8 cellular contexts compared by ENCODE assay signal in genomic region chr1:147225193-147225730, GRCh38. TPM values are rescaled to one million over a fixed set of nuclear protein-coding genes. Genes with fewer than 3 reads are reported as not detected.
A peak's percentile ranks its signal among the peaks of the same experiment; 100 is the strongest.
DNase-seq lines count a peak whose midpoint lies in the region; ATAC-seq, FAIRE-seq and TF ChIP-seq lines count a peak whose summit lies in the region.

TSS of gene FMO5 (minus strand) at chr1:147225339. CDS start at chr1:147225029, 310 bp downstream.

- TF ChIP-seq EP300 in A549 (IDR thresholded peaks at IDR 0.05), result no peak

- H3K9me3 ChIP-seq in A549 (no peaks in the 10 kb centered on the region), RWPE2 (ENCODE audit: severe bottlenecking) (no peaks in the 10 kb centered on the region), cardiac muscle cell (ENCODE audit: low read depth) (no peaks in the 10 kb centered on the region), pancreas (no peaks in the 10 kb centered on the region), upper lobe of right lung (no peaks in the 10 kb centered on the region)

- no peaks in the 10 kb centered on the region for H3K27me3 ChIP-seq in RWPE2 (ENCODE audit: insufficient read depth, poor library complexity, severe bottlenecking)
- peaks cover 2% of the 10 kb centered on the region for H3K27me3 ChIP-seq in cardiac muscle cell
- no peaks in the 10 kb centered on the region for H3K27me3 ChIP-seq in pancreas
- no peaks in the 10 kb centered on the region for H3K27me3 ChIP-seq in upper lobe of right lung

- H3K27ac Mint-ChIP-seq in activated naive CD8-positive, alpha-beta T cell treated with anti-CD3 and anti-CD28 coated beads for 36 hours, result peak within 1 kb of the TSS; percentile 73

- peaks cover 1% of the 10 kb centered on the region for H3K9me3 Mint-ChIP-seq in activated naive CD8-positive, alpha-beta T cell treated with anti-CD3 and anti-CD28 coated beads for 36 hours

- H3K27ac ChIP-seq in A549 (peak within 1 kb of the TSS; percentile 65 to 86), RWPE2 (ENCODE audit: poor library complexity, severe bottlenecking) (no peak within 1 kb of the TSS), cardiac muscle cell (no peak within 1 kb of the TSS), pancreas (peak within 1 kb of the TSS; percentile 69 to 91 (median 80)), upper lobe of right lung (peak within 1 kb of the TSS; percentile 73)

- H3K4me1 ChIP-seq in A549 (no peaks in the 10 kb centered on the region), RWPE2 (ENCODE audit: insufficient read depth, poor library complexity, severe bottlenecking) (no peaks in the 10 kb centered on the region), cardiac muscle cell (ENCODE audit: low read depth) (no peaks in the 10 kb centered on the region), pancreas (peaks cover 0 to 11% (median 7%) of the 10 kb centered on the region in 3 donors), upper lobe of right lung (no peaks in the 10 kb centered on the region)

- H3K36me3 ChIP-seq in RWPE2 (ENCODE audit: low read depth), result no peaks in the 10 kb centered on the region
- H3K36me3 ChIP-seq in cardiac muscle cell, result no peaks in the 10 kb centered on the region
- H3K36me3 ChIP-seq in pancreas, result no peaks in the 10 kb centered on the region
- H3K36me3 ChIP-seq in upper lobe of right lung, result peaks cover 4% of the 10 kb centered on the region

- no peak for TF ChIP-seq POLR2A in A549 (IDR thresholded peaks at IDR 0.05; ENCODE audit: low read length)

- TF ChIP-seq RAD21 in A549 (conservative IDR thresholded peaks at IDR 0.05 in 1 of 2, IDR thresholded peaks at IDR 0.05 in 1 of 2), result 0 out of 5 replicates have a peak, but pooled peaks of 1 of the 2 experiments have one; percentile 1

- H3K4me3 Mint-ChIP-seq in activated naive CD8-positive, alpha-beta T cell treated with anti-CD3 and anti-CD28 coated beads for 36 hours, result peak within 1 kb of the TSS; percentile 86

- peak; percentile 73 to 76 for DNase-seq in A549 (ENCODE audit: low read depth in 1 of 2, low spot score in 1 of 2)
- no peak for DNase-seq in RWPE2 (ENCODE audit: low spot score)
- DNase-seq in activated naive CD8-positive, alpha-beta T cell treated with anti-CD3 and anti-CD28 coated beads for 36 hours, result peak; percentile 38
- peak; percentile 59 to 79 for DNase-seq in cardiac muscle cell (ENCODE audit: low read depth in 1 of 2, low spot score in 1 of 2)
- peak; percentile 58 to 78 (median 64) for DNase-seq in pancreas
- peak; percentile 91 for DNase-seq in upper lobe of right lung

- TF ChIP-seq CTCF in A549 (IDR thresholded peaks at IDR 0.05) (no peak), RWPE2 (IDR thresholded peaks at IDR 0.05; ENCODE audit: poor library complexity, severe bottlenecking) (no peak), cardiac muscle cell (IDR thresholded peaks at IDR 0.05; ENCODE audit: low read depth, low read length) (peak; percentile 12), pancreas (IDR thresholded peaks at IDR 0.05) (peak in 1 of 4 donors; percentile 15), upper lobe of right lung (IDR thresholded peaks at IDR 0.05) (peak; percentile 32)

- intact Hi-C loops in pancreas (cut with DNase I), result no loop called here
- intact Hi-C loops in upper lobe of right lung (cut with DNase I), result no loop called here

- POLR2A ChIA-PET in A549 (lab: Yijun Ruan, JAX), result interaction anchor here (1.0 kb wide), 1 partner anchor 17 kb away, joined by 3 read pairs; the partner anchor contains the start of gene CHD1L

- peaks cover 6% of the 10 kb centered on the region for H3K27me3 Mint-ChIP-seq in activated naive CD8-positive, alpha-beta T cell treated with anti-CD3 and anti-CD28 coated beads for 36 hours

- WGBS in A549 (ENCODE audit: missing lambda C conversion rate), result 2% methylated on average over 17 of the region's 17 CpGs
- WGBS in pancreas, 2 donors, result 1% methylated on average over 17 of the region's 17 CpGs

- CTCF ChIA-PET in A549 (lab: Yijun Ruan, JAX), result interaction anchor here (0.9 to 1.2 kb wide), 4 partner anchors 12 to 53 kb away, joined by 3 to 8 read pairs (median 6); partner anchors contain the start of genes CHD1L and PRKAB2

- H3K4me3 ChIP-seq in A549, result peak within 1 kb of the TSS; percentile 63
- H3K4me3 ChIP-seq in RWPE2 (ENCODE audit: severe bottlenecking), result peak within 1 kb of the TSS; percentile 34
- peak within 1 kb of the TSS; percentile 51 for H3K4me3 ChIP-seq in cardiac muscle cell
- H3K4me3 ChIP-seq in pancreas, result peak within 1 kb of the TSS; percentile 26 to 55 (median 50)
- peak within 1 kb of the TSS; percentile 74 for H3K4me3 ChIP-seq in upper lobe of right lung

- peak within 1 kb of the TSS; percentile 71 for H3K4me2 ChIP-seq in A549

- no peak for FAIRE-seq in A549 (lab: Jason Lieb, UNC)
- no peak for FAIRE-seq in pancreas (lab: Jason Lieb, UNC)

- peak; percentile 99 for ATAC-seq in A549
- ATAC-seq in GM18861 (IDR thresholded peaks at IDR 0.05; ENCODE audit: unreplicated experiment), result peak; percentile 67
- ATAC-seq in HG03432 (IDR thresholded peaks at IDR 0.05; ENCODE audit: unreplicated experiment), result peak; percentile 65
- ATAC-seq in RWPE2 (ENCODE audit: low read depth), result peak; percentile 91
- peak; percentile 87 to 92 (median 90) for ATAC-seq in pancreas
- ATAC-seq in upper lobe of right lung, result peak; percentile 95

- no peaks in the 10 kb centered on the region for H3K36me3 Mint-ChIP-seq in activated naive CD8-positive, alpha-beta T cell treated with anti-CD3 and anti-CD28 coated beads for 36 hours

- H3K4me1 Mint-ChIP-seq in activated naive CD8-positive, alpha-beta T cell treated with anti-CD3 and anti-CD28 coated beads for 36 hours, result peaks cover 14% of the 10 kb centered on the region

TF ChIP-seq in A549, 52 proteins besides CTCF, POLR2A, EP300 and RAD21:
- TF ChIP-seq JUN (IDR thresholded peaks at IDR 0.05), result no peak
- no peak for TF ChIP-seq ZSCAN20 (CRISPR knock-in tag; IDR thresholded peaks at IDR 0.05)
- TF ChIP-seq MAX (IDR thresholded peaks at IDR 0.05), result peak; percentile 49; the same call in 1 of the 2 replicates
- TF ChIP-seq ESRRA (IDR thresholded peaks at IDR 0.05; ENCODE audit: borderline replicate concordance, low read length), result no peak
- TF ChIP-seq ELK1 (IDR thresholded peaks at IDR 0.05; ENCODE audit: low read depth, low read length), result no peak
TF ChIP-seq in A549: peak in this region for 1.

RNA-seq across cellular contexts. Expression of gene FMO5, which starts in this region (rescaled TPM):
- 3.4 and 3.8 TPM in 2 replicates for polyA plus RNA-seq in A549 (2011; rRNA removed)
- 0.08 TPM in 2 replicates for polyA plus RNA-seq in A549 (2012; cell fraction: cytosol; rRNA removed)
- polyA plus RNA-seq in A549 (2012; cell fraction: nucleus; rRNA removed), result 0.10 and 0.13 TPM in 2 replicates
- 0.25 to 0.50 TPM (median 0.37 TPM) in 3 replicates for polyA plus RNA-seq in A549 (2017; fragmentation: RNase III; extraction: RNeasy Plus Mini Kit Qiagen cat#74134 plus additional on column Dnase treatment)
- polyA minus RNA-seq in A549 (2011; rRNA and poly(A)+ RNA removed), result 1.1 TPM in 2 replicates
- total RNA-seq in activated naive CD8-positive, alpha-beta T cell treated with anti-CD3 and anti-CD28 coated beads for 36 hours, result under 1 TPM; 0.22 to 0.31 TPM
- total RNA-seq in cardiac muscle cell, result 0.74 and 1.8 TPM in 2 replicates
- polyA plus RNA-seq in cardiac muscle cell, result 0.75 and 1.3 TPM in 2 replicates
- total RNA-seq in pancreas, result 10 to 100 TPM in 5 of 6 donors, 1 to 10 TPM in 1; 7.5 to 32.5 (median 14.6) TPM
- 10 to 100 TPM; 12.2 to 19.0 TPM for polyA plus RNA-seq in pancreas
- total RNA-seq in upper lobe of right lung, result 95.9 TPM

Comparison
In these comparisons a context has a peak if more than half of its experiments do, and no peak if none do; other contexts are left out.
1. Peak in DNase-seq in activated naive CD8-positive, alpha-beta T cell treated with anti-CD3 and anti-CD28 coated beads for 36 hours; RNA of the gene not detected or under 1 TPM.
2. H3K27ac ChIP-seq: peak in A549 (2 of 2), pancreas (4 of 4) and upper lobe of right lung (single experiment); none in RWPE2 (single experiment) and cardiac muscle cell (single experiment).
3. CTCF ChIP-seq: peak in cardiac muscle cell (single experiment) and upper lobe of right lung (single experiment); none in A549 (single experiment) and RWPE2 (single experiment).
4. Peak in every context shown above with its lines, with median percentiles within 50 percentile points of each other: ATAC-seq and H3K4me3 ChIP-seq.